Comparison of ENCODE assay signal across 2 cellular contexts in the genomic region with DNA sequence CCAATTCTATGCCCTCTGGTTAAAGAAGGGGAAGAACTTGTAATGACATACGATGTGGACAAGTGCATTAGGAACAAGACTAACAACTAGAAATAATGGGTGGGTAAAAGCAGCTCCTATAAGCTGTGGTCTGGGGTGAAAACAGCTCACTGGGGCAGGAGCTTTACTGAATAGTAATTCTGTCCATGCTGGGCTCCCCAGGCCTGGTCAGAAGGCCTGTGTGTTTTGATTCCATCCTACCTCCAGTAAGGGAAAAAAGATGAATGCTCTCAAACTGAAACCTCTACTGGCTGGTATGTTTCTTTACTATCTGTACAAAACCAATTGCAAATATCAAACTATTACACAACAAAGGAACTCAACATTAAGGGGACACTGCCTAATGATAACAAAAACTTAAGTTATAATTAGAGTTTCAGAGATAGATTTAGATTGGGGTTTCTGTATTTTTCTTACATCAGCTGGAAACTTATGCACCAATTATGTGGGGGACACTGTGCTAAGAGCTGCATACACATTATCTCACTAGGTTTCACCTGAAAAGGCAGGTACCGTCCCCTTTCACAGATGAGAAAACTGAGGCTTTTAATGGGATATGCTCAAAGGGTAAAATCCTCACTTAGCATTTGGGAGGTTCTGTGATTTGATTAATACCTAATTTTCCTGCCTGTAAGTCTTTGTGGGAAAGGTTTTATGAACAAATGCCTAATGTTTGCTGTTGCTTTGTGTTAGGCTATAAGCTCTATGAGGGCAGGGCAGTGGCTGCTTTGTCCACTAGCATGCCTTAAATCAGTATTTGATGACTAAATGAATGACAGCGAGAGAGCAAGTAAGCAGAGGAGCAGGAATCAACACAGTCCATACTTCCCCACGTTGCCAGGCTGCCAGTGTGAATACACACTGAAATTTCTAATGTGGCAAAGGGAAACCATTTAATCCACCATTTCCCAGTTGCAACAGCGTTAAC.
TF ChIP-seq lines count a peak whose summit lies in the region.

No MANE protein-coding gene starts in this region.

TF ChIP-seq in HepG2, 621 proteins besides CTCF, POLR2A, EP300 and RAD21:
- TF ChIP-seq ZNF781 (CRISPR knock-in tag; IDR thresholded peaks at IDR 0.05; ENCODE audit: borderline replicate concordance, not compliant biosample characterization): no peak
- 0 out of 2 replicates have a peak, but pooled peaks have one; percentile 32 for TF ChIP-seq USF2 (IDR thresholded peaks at IDR 0.05; ENCODE audit: low read depth, low read length)
- no peak for TF ChIP-seq USF2 (CRISPR knock-in tag; IDR thresholded peaks at IDR 0.05; ENCODE audit: borderline replicate concordance)
- TF ChIP-seq ZNF3 (CRISPR knock-in tag; IDR thresholded peaks at IDR 0.05): 0 out of 2 replicates have a peak, but pooled peaks have one; percentile 24
- 0 out of 2 replicates have a peak, but pooled peaks have one; percentile 1 for TF ChIP-seq CBFB (CRISPR knock-in tag; IDR thresholded peaks at IDR 0.05)
- TF ChIP-seq ZEB1 (IDR thresholded peaks at IDR 0.05; ENCODE audit: insufficient replicate concordance, low read depth): no peak
- TF ChIP-seq, protein P1, sequence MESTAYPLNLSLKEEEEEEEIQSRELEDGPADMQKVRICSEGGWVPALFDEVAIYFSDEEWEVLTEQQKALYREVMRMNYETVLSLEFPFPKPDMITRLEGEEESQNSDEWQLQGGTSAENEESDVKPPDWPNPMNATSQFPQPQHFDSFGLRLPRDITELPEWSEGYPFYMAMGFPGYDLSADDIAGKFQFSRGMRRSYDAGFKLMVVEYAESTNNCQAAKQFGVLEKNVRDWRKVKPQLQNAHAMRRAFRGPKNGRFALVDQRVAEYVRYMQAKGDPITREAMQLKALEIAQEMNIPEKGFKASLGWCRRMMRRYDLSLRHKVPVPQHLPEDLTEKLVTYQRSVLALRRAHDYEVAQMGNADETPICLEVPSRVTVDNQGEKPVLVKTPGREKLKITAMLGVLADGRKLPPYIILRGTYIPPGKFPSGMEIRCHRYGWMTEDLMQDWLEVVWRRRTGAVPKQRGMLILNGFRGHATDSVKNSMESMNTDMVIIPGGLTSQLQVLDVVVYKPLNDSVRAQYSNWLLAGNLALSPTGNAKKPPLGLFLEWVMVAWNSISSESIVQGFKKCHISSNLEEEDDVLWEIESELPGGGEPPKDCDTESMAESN (CRISPR knock-in tag; conservative IDR thresholded peaks at IDR 0.05): peak; percentile 94
- TF ChIP-seq KDM1A (CRISPR knock-in tag; IDR thresholded peaks at IDR 0.05): peak; percentile 76
- TF ChIP-seq ZNF766 (CRISPR knock-in tag; IDR thresholded peaks at IDR 0.05; ENCODE audit: borderline replicate concordance): no peak
- no peak for TF ChIP-seq SPEN (CRISPR knock-in tag; IDR thresholded peaks at IDR 0.05; ENCODE audit: low read depth)
- 0 out of 2 replicates have a peak, but pooled peaks have one; percentile 9 for TF ChIP-seq ARID4A (CRISPR knock-in tag; IDR thresholded peaks at IDR 0.05; ENCODE audit: borderline replicate concordance)
- 0 out of 2 replicates have a peak, but pooled peaks have one; percentile 6 for TF ChIP-seq TBX2 (CRISPR knock-in tag; IDR thresholded peaks at IDR 0.05; ENCODE audit: borderline replicate concordance)
- TF ChIP-seq RAD51 (IDR thresholded peaks at IDR 0.05; ENCODE audit: borderline replicate concordance): no peak
- peak; percentile 36 for TF ChIP-seq RBM22 (optimal IDR thresholded peaks at IDR 0.05; ENCODE audit: low read length)
- TF ChIP-seq ZNF629 (CRISPR knock-in tag; conservative IDR thresholded peaks at IDR 0.05): peak; percentile 92
- TF ChIP-seq ZNF749 (CRISPR knock-in tag; IDR thresholded peaks at IDR 0.05; ENCODE audit: borderline replicate concordance): no peak
- TF ChIP-seq CHD4 (IDR thresholded peaks at IDR 0.05; ENCODE audit: borderline replicate concordance, low read length): 0 out of 2 replicates have a peak, but pooled peaks have one; percentile 39
- 0 out of 2 replicates have a peak, but pooled peaks have one; percentile 48 for TF ChIP-seq RCOR2 (CRISPR knock-in tag; IDR thresholded peaks at IDR 0.05)
- TF ChIP-seq KLF9 (CRISPR knock-in tag; IDR thresholded peaks at IDR 0.05; ENCODE audit: low read depth): no peak
TF ChIP-seq in HepG2: peak in this region for 11.

TF ChIP-seq in IMR-90, 13 proteins besides CTCF, POLR2A, EP300 and RAD21:
- TF ChIP-seq MAFK (IDR thresholded peaks at IDR 0.05; ENCODE audit: low read depth, low read length) (no peak), CEBPB (IDR thresholded peaks at IDR 0.05; ENCODE audit: low read depth, low read length) (peak; percentile 38)
